ENCODE assay signal across 26 cellular contexts in the genomic region with DNA sequence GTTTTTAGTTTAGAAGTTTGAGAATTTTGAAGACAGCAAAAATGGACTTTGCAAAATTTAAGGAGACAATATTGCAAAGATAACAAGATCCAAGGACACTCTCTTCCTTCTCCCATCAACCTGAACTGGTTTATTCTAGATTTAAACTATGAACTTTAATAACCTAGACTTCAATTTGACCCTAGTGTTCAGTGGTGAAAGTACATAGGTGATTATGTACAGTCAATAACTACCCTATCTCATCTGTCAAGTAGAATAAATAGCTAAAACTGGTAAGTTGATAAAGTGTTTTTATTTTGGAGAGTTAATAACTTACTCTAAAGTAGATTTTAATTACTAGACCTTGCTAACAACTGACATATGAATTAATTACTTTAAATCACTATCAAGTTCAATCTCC.
"Had no signal": no experiment of that assay in that cellular context is flagged by ENCODE, and none has a peak within 500 bp of the region (broad histone marks: within the 10 kb centered on the region; RNA-seq: fewer than 3 reads in every experiment).

No MANE protein-coding gene starts in this region.

- DNase-seq: central memory CD4-positive, alpha-beta T cell; dorsolateral prefrontal cortex; effector CD8-positive, alpha-beta T cell; endodermal cell; foreskin melanocyte; hypothalamus; immature natural killer cell; islet precursor cell; kidney glomerular epithelial cell; left ventricle myocardium superior; mesenchymal stem cell; midbrain; naive thymus-derived CD8-positive, alpha-beta T cell; nephron progenitor cell; occipital lobe; ovary; posterior cingulate gyrus; psoas muscle; right cardiac atrium; stimulated activated CD4-positive, alpha-beta T cell treated with anti-CD3 and anti-CD28 coated beads, Interleukin-15, amount 100 ng/mL, for 24 hours; stimulated activated CD4-positive, alpha-beta T cell treated with anti-CD3 and anti-CD28 coated beads, Interleukin-2, amount 100 ng/mL, for 48 hours; stimulated activated naive CD4-positive, alpha-beta T cell; stomach; thyroid gland; trophoblast cell had no signal

- ATAC-seq: naive thymus-derived CD8-positive, alpha-beta T cell; right cardiac atrium had no signal

- H3K4me1 Mint-ChIP-seq: immature natural killer cell had no signal

- H3K27me3 Mint-ChIP-seq: naive thymus-derived CD8-positive, alpha-beta T cell had no signal

- H3K9me3 Mint-ChIP-seq: endodermal cell, immature natural killer cell, nephron progenitor cell had no signal

- H3K27ac ChIP-seq: dorsolateral prefrontal cortex, esophagus muscularis mucosa, ovary, psoas muscle, stomach had no signal

- H3K4me3 Mint-ChIP-seq: endodermal cell; immature natural killer cell; naive thymus-derived CD8-positive, alpha-beta T cell; nephron progenitor cell had no signal

- H3K27ac Mint-ChIP-seq: endodermal cell; immature natural killer cell; naive thymus-derived CD8-positive, alpha-beta T cell; nephron progenitor cell had no signal
